Comparison of ENCODE assay signal across 1 cellular context in genomic region chr10:34679177-34679576, GRCh38.
TF ChIP-seq lines count a peak whose summit lies in the region.

No MANE protein-coding gene starts in this region.

TF ChIP-seq in WTC11, 78 proteins besides CTCF, POLR2A, EP300 and RAD21 (continued from another document):
- TF ChIP-seq AFF4 (CRISPR knock-in tag; IDR thresholded peaks at IDR 0.05; ENCODE audit: borderline replicate concordance) = no peak
- TF ChIP-seq RORB (CRISPR knock-in tag; IDR thresholded peaks at IDR 0.05) = no peak
- TF ChIP-seq JAZF1 (CRISPR knock-in tag; IDR thresholded peaks at IDR 0.05) = no peak
- TF ChIP-seq ATF1 (CRISPR knock-in tag; IDR thresholded peaks at IDR 0.05) = no peak
- no peak for TF ChIP-seq TP53 (CRISPR knock-in tag; IDR thresholded peaks at IDR 0.05)
- TF ChIP-seq FOXP4 (CRISPR knock-in tag; IDR thresholded peaks at IDR 0.05) = no peak
- TF ChIP-seq NR2C2 (CRISPR knock-in tag; IDR thresholded peaks at IDR 0.05) = no peak
- no peak for TF ChIP-seq ZNF671 (CRISPR knock-in tag; IDR thresholded peaks at IDR 0.05)
